In the genomic region with DNA sequence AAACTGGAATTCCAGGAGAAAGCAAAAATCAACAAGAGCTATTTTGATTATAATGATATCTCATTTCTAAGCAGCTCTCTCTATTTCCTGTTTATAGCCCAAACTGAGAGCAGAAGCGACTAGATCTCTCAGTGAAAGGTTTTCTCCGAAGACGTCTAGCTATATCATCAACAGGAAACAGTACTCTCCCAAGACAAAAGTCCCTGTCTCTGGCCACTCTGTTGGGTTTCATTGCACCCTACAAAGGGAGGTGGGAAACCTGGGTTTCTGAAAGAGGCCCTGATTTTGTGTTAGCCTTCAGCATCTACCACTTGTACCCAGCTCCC, we compare ENCODE assay signal across 9 cellular contexts.
DNase-seq lines count a peak whose midpoint lies in the region; ATAC-seq and TF ChIP-seq lines count a peak whose summit lies in the region.
"Had no signal": no experiment of that assay in that cellular context is flagged by ENCODE, and none has a peak within 500 bp of the region (broad histone marks: within the 10 kb centered on the region; RNA-seq: fewer than 3 reads in every experiment).

No MANE protein-coding gene starts in this region.

- no peak overlapping the region for H3K18ac ChIP-seq in trophoblast cell (ENCODE audit: low read length)

- peaks cover 34% of the 10 kb centered on the region for H3K4me1 Mint-ChIP-seq in activated naive CD8-positive, alpha-beta T cell (ENCODE audit: low read depth)

- no peak overlapping the region for H4K91ac ChIP-seq in trophoblast cell (ENCODE audit: low read depth, low read length)

- peak; percentile 19 for DNase-seq in pulmonary artery endothelial cell (ENCODE audit: low read depth, low spot score)
- DNase-seq in adrenal gland = no peak
- DNase-seq in trophoblast cell = no peak
- no peak for DNase-seq in NCI-H1694 (lab: John Stamatoyannopoulos, UW)

- H4K12ac ChIP-seq in trophoblast cell (ENCODE audit: low read depth, low read length) = no peak overlapping the region

- H2AK5ac ChIP-seq in trophoblast cell (ENCODE audit: low read length) = no peak overlapping the region

- H3K4me2 ChIP-seq in trophoblast cell (ENCODE audit: low read length) = no peak overlapping the region
- H3K4me2 ChIP-seq: KMS-11 had no signal

- H3K9me3 ChIP-seq in adrenal gland (replicated peaks in 1 of 3) = no peaks in the 10 kb centered on the region
- H3K9me3 ChIP-seq in trophoblast cell (ENCODE audit: insufficient read depth, low read depth, low read length) = no peaks in the 10 kb centered on the region
- H3K9me3 ChIP-seq: gastroesophageal sphincter had no signal

- no peak for TF ChIP-seq POLR2A in adrenal gland (IDR thresholded peaks at IDR 0.05)

- no peaks in the 10 kb centered on the region for H3K36me3 ChIP-seq in adrenal gland (replicated peaks in 1 of 2)
- no peaks in the 10 kb centered on the region for H3K36me3 ChIP-seq in trophoblast cell (ENCODE audit: control insufficient read depth in 1 of 2, insufficient read depth in 2 of 2, low read length in 2 of 2)
- H3K36me3 ChIP-seq: gastroesophageal sphincter had no signal

- no peak overlapping the region for H3K4ac ChIP-seq in trophoblast cell (ENCODE audit: low read depth, low read length)

- 48 to 82% (median 55%) methylated on average over 3 of the region's 3 CpGs for WGBS in adrenal gland, 4 donors
- WGBS in trophoblast cell (ENCODE audit: extremely low coverage, insufficient coverage, insufficient read length) = no CpG with 5 or more reads among the region's 3 CpGs

- H3K79me1 ChIP-seq in trophoblast cell (ENCODE audit: low read length) = no peaks in the 10 kb centered on the region

- H3K14ac ChIP-seq in trophoblast cell (ENCODE audit: low read length) = no peak overlapping the region

- intact Hi-C loops in adrenal gland (cut with DNase I) = loop anchor here in 1 of 2 donors (10.0 kb wide), 1 partner anchor 77 kb away; no protein-coding TSS in a partner anchor

- H3K27ac ChIP-seq in adrenal gland (peak overlapping the region in 2 of 5 donors; percentile 61 to 75), trophoblast cell (ENCODE audit: low read depth, low read length) (no peak overlapping the region)
- H3K27ac ChIP-seq: gastroesophageal sphincter, KMS-11 had no signal

- peak overlapping the region; percentile 37 for H3K27ac Mint-ChIP-seq in activated naive CD8-positive, alpha-beta T cell

- ATAC-seq in GM19452 (IDR thresholded peaks at IDR 0.05; ENCODE audit: unreplicated experiment) (peak; percentile 27), HG02981 (IDR thresholded peaks at IDR 0.05; ENCODE audit: unreplicated experiment) (peak; percentile 20)
- ATAC-seq: gastroesophageal sphincter had no signal

- TF ChIP-seq CTCF in adrenal gland (IDR thresholded peaks at IDR 0.05) = no peak

- H3K79me2 ChIP-seq in trophoblast cell (ENCODE audit: control insufficient read depth, insufficient read depth, low read length, poor library complexity) = no peaks in the 10 kb centered on the region

- H2AFZ ChIP-seq in trophoblast cell (ENCODE audit: insufficient read depth, low read length, poor library complexity) = no peak overlapping the region

- H4K8ac ChIP-seq in trophoblast cell (ENCODE audit: low read depth, low read length) = no peak overlapping the region

- H3K27me3 ChIP-seq in adrenal gland (no peaks in the 10 kb centered on the region), trophoblast cell (ENCODE audit: insufficient read depth, low read length) (no peaks in the 10 kb centered on the region)
- H3K27me3 ChIP-seq: gastroesophageal sphincter had no signal

- H2BK5ac ChIP-seq in trophoblast cell (ENCODE audit: low read depth, low read length, poor library complexity) = no peak overlapping the region

- H3K4me1 ChIP-seq in adrenal gland (replicated peaks in 1 of 2) (peaks cover 6 to 37% of the 10 kb centered on the region in 2 donors), trophoblast cell (ENCODE audit: control insufficient read depth in 1 of 2, insufficient read depth in 2 of 2, low read length in 2 of 2) (no peaks in the 10 kb centered on the region)

- H2BK120ac ChIP-seq in trophoblast cell (ENCODE audit: insufficient read depth, low read length, poor library complexity) = no peak overlapping the region

- no peaks in the 10 kb centered on the region for H3K9me3 Mint-ChIP-seq in activated naive CD8-positive, alpha-beta T cell (ENCODE audit: low read depth)

- no peaks in the 10 kb centered on the region for H3K27me3 Mint-ChIP-seq in activated naive CD8-positive, alpha-beta T cell

- H2BK12ac ChIP-seq in trophoblast cell (ENCODE audit: low read length) = no peak overlapping the region

- H3K4me3 ChIP-seq in adrenal gland (no peak overlapping the region), trophoblast cell (ENCODE audit: low read depth, low read length) (no peak overlapping the region)
- H3K4me3 ChIP-seq: gastroesophageal sphincter had no signal

- H3K23ac ChIP-seq in trophoblast cell (ENCODE audit: low read length) = no peak overlapping the region

- H3K4me3 Mint-ChIP-seq in activated naive CD8-positive, alpha-beta T cell = no peak overlapping the region

- H3K9ac ChIP-seq in trophoblast cell (ENCODE audit: low read length) = no peak overlapping the region
- H3K9ac ChIP-seq: KMS-11 had no signal

- no peaks in the 10 kb centered on the region for H3K36me3 Mint-ChIP-seq in activated naive CD8-positive, alpha-beta T cell
